In genomic region chr6:131156411-131156810, GRCh38 we compare ENCODE assay signal across 8 cellular contexts.
"Had no signal": no experiment of that assay in that cellular context is flagged by ENCODE, and none has a peak within 500 bp of the region (broad histone marks: within the 10 kb centered on the region; RNA-seq: fewer than 3 reads in every experiment).

No MANE protein-coding gene starts in this region.

- DNase-seq: GDM1, GF-D8 had no signal

- ATAC-seq: GM12878 had no signal

- FAIRE-seq: G401.6, GM12878, GM12891, GM12892, GM18507, GM19239 had no signal

- H3K4me3 ChIP-seq: GM12878 had no signal
